In genomic region chr17:68301438-68301959, GRCh38 we compare ENCODE assay signal across 1 cellular context.
TF ChIP-seq lines count a peak whose summit lies in the region.

No MANE protein-coding gene starts in this region.

TF ChIP-seq in GM23338, 12 proteins besides CTCF, POLR2A, EP300 and RAD21 (continued from another document):
- TF ChIP-seq ZNF462 (CRISPR knock-in tag; IDR thresholded peaks at IDR 0.05) = no peak
- no peak for TF ChIP-seq REST (IDR thresholded peaks at IDR 0.05; ENCODE audit: unreplicated experiment)
- TF ChIP-seq NANOG (IDR thresholded peaks at IDR 0.05; ENCODE audit: borderline replicate concordance) = no peak
- TF ChIP-seq STAT1 (IDR thresholded peaks at IDR 0.05; ENCODE audit: unreplicated experiment) = no peak
- TF ChIP-seq JUNB (IDR thresholded peaks at IDR 0.05; ENCODE audit: unreplicated experiment) = no peak
- TF ChIP-seq EZH2phosphoT487 (IDR thresholded peaks at IDR 0.05; ENCODE audit: unreplicated experiment) = no peak
- TF ChIP-seq ZNF114 (CRISPR knock-in tag; IDR thresholded peaks at IDR 0.05) = no peak
- TF ChIP-seq ZNF331 (CRISPR knock-in tag; IDR thresholded peaks at IDR 0.05; ENCODE audit: low read depth) = no peak
